ENCODE assay signal across 13 cellular contexts in the genomic region with DNA sequence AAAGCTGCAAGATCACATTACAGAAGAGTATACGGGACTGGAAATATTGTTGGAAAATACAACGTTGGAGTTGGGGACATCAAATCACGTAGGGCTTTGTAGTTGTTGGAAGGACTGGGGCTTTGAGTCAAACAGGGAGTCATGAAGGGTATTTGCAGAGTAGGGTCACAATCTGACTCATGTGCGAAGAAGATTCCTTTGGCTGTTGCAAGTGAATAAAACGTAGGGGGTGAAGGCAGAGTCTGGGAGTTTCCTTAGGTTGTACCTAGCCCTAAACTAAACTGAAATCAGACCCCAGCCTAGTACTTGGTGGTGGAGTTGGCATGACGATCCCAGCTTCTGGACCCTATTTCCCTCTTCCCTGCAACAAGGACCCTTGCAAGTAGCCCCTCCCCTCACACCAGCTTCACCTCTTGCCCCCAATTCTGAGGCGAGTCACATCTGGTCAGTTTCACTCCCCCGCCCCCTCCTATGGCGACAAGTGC. TPM values are rescaled to one million over a fixed set of nuclear protein-coding genes. Genes with fewer than 3 reads are reported as not detected.
DNase-seq lines count a peak whose midpoint lies in the region; ATAC-seq and TF ChIP-seq lines count a peak whose summit lies in the region.
"Had no signal": no experiment of that assay in that cellular context is flagged by ENCODE, and none has a peak within 500 bp of the region (broad histone marks: within the 10 kb centered on the region; RNA-seq: fewer than 3 reads in every experiment).

No MANE protein-coding gene starts in this region.

- peaks cover 19% of the 10 kb centered on the region for H3K4me1 Mint-ChIP-seq in activated CD4-positive, alpha-beta memory T cell treated with anti-CD3 and anti-CD28 coated beads for 36 hours (ENCODE audit: low read depth)

- no peak overlapping the region for H3K27ac Mint-ChIP-seq in activated CD4-positive, alpha-beta memory T cell treated with anti-CD3 and anti-CD28 coated beads for 36 hours
- H3K27ac Mint-ChIP-seq: activated naive CD8-positive, alpha-beta T cell treated with anti-CD3 and anti-CD28 coated beads, Interleukin-2, amount 10 ng/mL, durations not matched to agents 7 days and 5 days had no signal

- H3K27me3 ChIP-seq in ascending aorta (no peaks in the 10 kb centered on the region), gastrocnemius medialis (no peaks in the 10 kb centered on the region)
- H3K27me3 ChIP-seq: BE2C had no signal

- H3K36me3 ChIP-seq in ascending aorta (peaks cover 4 to 6% of the 10 kb centered on the region in 2 donors), gastrocnemius medialis (no peaks in the 10 kb centered on the region)

- H3K4me1 ChIP-seq in ascending aorta (peaks cover 10 to 30% of the 10 kb centered on the region in 2 donors), gastrocnemius medialis (peaks cover 34 to 36% of the 10 kb centered on the region in 2 donors)
- H3K4me1 ChIP-seq: BE2C had no signal

- H3K9me3 ChIP-seq in ascending aorta: no peaks in the 10 kb centered on the region
- no peaks in the 10 kb centered on the region for H3K9me3 ChIP-seq in gastrocnemius medialis
- H3K9me3 ChIP-seq: BE2C had no signal

- H3K27me3 Mint-ChIP-seq in activated CD4-positive, alpha-beta memory T cell treated with anti-CD3 and anti-CD28 coated beads for 36 hours: no peaks in the 10 kb centered on the region
- H3K27me3 Mint-ChIP-seq: activated naive CD8-positive, alpha-beta T cell treated with anti-CD3 and anti-CD28 coated beads, Interleukin-2, amount 10 ng/mL, durations not matched to agents 7 days and 5 days had no signal

- TF ChIP-seq POLR2A in gastrocnemius medialis (IDR thresholded peaks at IDR 0.05): no peak

- intact Hi-C loops in ascending aorta (cut with DNase I) (loop anchor here (2.0 to 5.0 kb wide), 4 partner anchors 32 to 432 kb away; a partner anchor contains a TSS), gastrocnemius medialis (cut with DNase I; ENCODE audit: low total_unique reads) (no loop called here)
- intact Hi-C loops in activated CD4-positive, alpha-beta memory T cell treated with anti-CD3 and anti-CD28 coated beads for 36 hours (cut with micrococcal nuclease): no loop called here

- peak overlapping the region in 1 of 2 donors; percentile 21 for H3K4me3 ChIP-seq in ascending aorta
- H3K4me3 ChIP-seq in gastrocnemius medialis: no peak overlapping the region

- in situ Hi-C loops in gastrocnemius medialis (cut with MboI; ENCODE audit: low sequenced_read_pairs in 4 of 4): loop anchor here in 2 of 4 donors (25.0 kb wide), 2 partner anchors 249 to 399 kb away; a partner anchor contains a TSS

- ATAC-seq in gastrocnemius medialis: no peak

- POLR2A ChIA-PET in activated CD4-positive, alpha-beta memory T cell treated with anti-CD3 and anti-CD28 coated beads for 36 hours (lab: Charles Lee): interaction anchor here (1.5 kb wide), 1 partner anchor 22 kb away, joined by 3 read pairs; no protein-coding TSS in a partner anchor

- no peak overlapping the region for H3K4me3 Mint-ChIP-seq in activated CD4-positive, alpha-beta memory T cell treated with anti-CD3 and anti-CD28 coated beads for 36 hours
- H3K4me3 Mint-ChIP-seq: activated naive CD8-positive, alpha-beta T cell treated with anti-CD3 and anti-CD28 coated beads, Interleukin-2, amount 10 ng/mL, durations not matched to agents 7 days and 5 days had no signal

- CTCF ChIA-PET in activated CD4-positive, alpha-beta memory T cell treated with anti-CD3 and anti-CD28 coated beads for 36 hours (lab: Charles Lee): interaction anchor here (0.6 kb wide), 1 partner anchor 77 kb away, joined by 3 read pairs; no protein-coding TSS in a partner anchor

- peak overlapping the region; percentile 51 to 73 for H3K27ac ChIP-seq in ascending aorta
- peak overlapping the region; percentile 27 to 62 (median 50) for H3K27ac ChIP-seq in gastrocnemius medialis

- DNase-seq in Daoy (ENCODE audit: low read depth) (peak; percentile 27), ascending aorta (ENCODE audit: low spot score in 2 of 2) (no peak), iris pigment epithelial cell (ENCODE audit: low read depth) (peak; percentile 74), gastrocnemius medialis (no peak), DMS79 (lab: John Stamatoyannopoulos, UW) (no peak), NOMO-1 treated with DMSO at 0.1 percent for 48 hours (lab: John Stamatoyannopoulos, UW; ENCODE audit: unreplicated experiment) (no peak), NK-92 (lab: John Stamatoyannopoulos, UW; ENCODE audit: unreplicated experiment) (no peak)
- no peak for DNase-seq in activated CD4-positive, alpha-beta memory T cell treated with anti-CD3 and anti-CD28 coated beads for 36 hours
- DNase-seq: activated naive CD8-positive, alpha-beta T cell treated with anti-CD3 and anti-CD28 coated beads, Interleukin-2, amount 10 ng/mL, durations not matched to agents 7 days and 5 days; BE2C; effector CD8-positive, alpha-beta T cell; GDM1; stimulated activated CD4-positive, alpha-beta T cell treated with anti-CD3 and anti-CD28 coated beads, Interleukin-12 subunit alpha, Interleukin-12 subunit beta, amount 100 ng/mL, for 4 hours had no signal

- no peak for TF ChIP-seq CTCF in ascending aorta (IDR thresholded peaks at IDR 0.05)
- TF ChIP-seq CTCF in gastrocnemius medialis (IDR thresholded peaks at IDR 0.05 in 4 of 5, conservative IDR thresholded peaks at IDR 0.05 in 1 of 5): no peak

- H3K36me3 Mint-ChIP-seq in activated CD4-positive, alpha-beta memory T cell treated with anti-CD3 and anti-CD28 coated beads for 36 hours: peaks cover 11% of the 10 kb centered on the region

- peaks cover 2% of the 10 kb centered on the region for H3K9me3 Mint-ChIP-seq in activated CD4-positive, alpha-beta memory T cell treated with anti-CD3 and anti-CD28 coated beads for 36 hours
- H3K9me3 Mint-ChIP-seq: activated naive CD8-positive, alpha-beta T cell treated with anti-CD3 and anti-CD28 coated beads, Interleukin-2, amount 10 ng/mL, durations not matched to agents 7 days and 5 days had no signal

RNA-seq across cellular contexts. Expression of a gene that starts 32.2 kb away (rescaled TPM):
- 129 and 152 TPM in 2 replicates for total RNA-seq in Daoy (2014; rRNA removed; shearing (Covaris generic))
- total RNA-seq in ascending aorta: 32.7 TPM
- 10 to 100 TPM; 49.8 to 88.8 (median 60.9) TPM for total RNA-seq in gastrocnemius medialis
- 100 to 1,000 TPM; 234 to 256 TPM for total RNA-seq in activated CD4-positive, alpha-beta memory T cell treated with anti-CD3 and anti-CD28 coated beads for 36 hours

RNA-seq across cellular contexts. Expression of a gene that starts 32.5 kb away (rescaled TPM):
- 8.3 and 12.1 TPM in 2 replicates for total RNA-seq in Daoy (2014; rRNA removed; shearing (Covaris generic))
- total RNA-seq in ascending aorta (0.85 TPM), gastrocnemius medialis (1 to 10 TPM; 5.2 to 9.1 (median 7.2) TPM)
- total RNA-seq in activated CD4-positive, alpha-beta memory T cell treated with anti-CD3 and anti-CD28 coated beads for 36 hours: 10 to 100 TPM; 31.0 to 34.7 TPM

Comparison
In these comparisons a context has a peak if more than half of its experiments do, and no peak if none do; other contexts are left out.
1. DNase-seq: peak in Daoy (single experiment) and iris pigment epithelial cell (single experiment); none in ascending aorta (0 of 2), gastrocnemius medialis (0 of 2), DMS79 (single experiment), activated CD4-positive, alpha-beta memory T cell treated with anti-CD3 and anti-CD28 coated beads for 36 hours (single experiment), NOMO-1 treated with DMSO at 0.1 percent for 48 hours (single experiment) and NK-92 (single experiment).